Comparison of ENCODE assay signal across 1 cellular context in genomic region chr1:63593303-63593886, GRCh38.
TF ChIP-seq lines count a peak whose summit lies in the region.

PGM1 (plus strand) TSS chr1:63593411; CDS start chr1:63593489, 78 bp downstream.

TF ChIP-seq in H1, 55 proteins besides CTCF, POLR2A, EP300 and RAD21 (continued from another document):
- TF ChIP-seq GTF2F1 (IDR thresholded peaks at IDR 0.05; ENCODE audit: borderline replicate concordance, low read depth, low read length): 0 out of 2 replicates have a peak, but pooled peaks have one; percentile 29
- TF ChIP-seq KDM4A (IDR thresholded peaks at IDR 0.05; ENCODE audit: low read depth, low read length, severe bottlenecking): peak; percentile 83
- TF ChIP-seq MAFK (IDR thresholded peaks at IDR 0.05; ENCODE audit: low read depth, low read length): no peak
- TF ChIP-seq HDAC2 (IDR thresholded peaks at IDR 0.05; ENCODE audit: borderline replicate concordance in 1 of 2, low read depth in 2 of 2, low read length in 2 of 2): peak in 1 of 2 experiments; percentile 89; a peak in 1 of 4 replicates
- TF ChIP-seq RFX5 (IDR thresholded peaks at IDR 0.05; ENCODE audit: borderline replicate concordance, low read depth, low read length): no peak
- no peak for TF ChIP-seq SAP30 (IDR thresholded peaks at IDR 0.05; ENCODE audit: insufficient read depth, insufficient replicate concordance, low read length)
- peak; percentile 77; the same call in 1 of the 2 replicates for TF ChIP-seq SP4 (IDR thresholded peaks at IDR 0.05; ENCODE audit: low read length)
- TF ChIP-seq ATF2 (IDR thresholded peaks at IDR 0.05; ENCODE audit: low read length): 0 out of 2 replicates have a peak, but pooled peaks have one; percentile 68
